Comparison of ENCODE assay signal across 20 cellular contexts in genomic region chr3:138196023-138196422, GRCh38. TPM values are rescaled to one million over a fixed set of nuclear protein-coding genes. Genes with fewer than 3 reads are reported as not detected.
A peak's percentile ranks its signal among the peaks of the same experiment; 100 is the strongest.
DNase-seq lines count a peak whose midpoint lies in the region; ATAC-seq, FAIRE-seq and TF ChIP-seq lines count a peak whose summit lies in the region.
"Had no signal": no experiment of that assay in that cellular context is flagged by ENCODE, and none has a peak within 500 bp of the region (broad histone marks: within the 10 kb centered on the region; RNA-seq: fewer than 3 reads in every experiment).

No MANE protein-coding gene starts in this region.

- H3K4me3 ChIP-seq in PC-3 (ENCODE audit: low read length), result no peak overlapping the region
- H3K4me3 ChIP-seq: BLaER1 had no signal

- no peaks in the 10 kb centered on the region for H3K36me3 ChIP-seq in PC-3 (ENCODE audit: low read depth, low read length)

- H2AFZ ChIP-seq in PC-3 (ENCODE audit: low read length), result no peak overlapping the region

- CTCF ChIA-PET in PC-3 (lab: Charles Lee), result no interaction called here

- no TSS peak for BruUV-seq in PC-3 (replicated peaks; lab: Mats Ljungman, UMichigan)

- POLR2A ChIA-PET in PC-3 (lab: Charles Lee; ENCODE audit: unreplicated experiment), result no interaction called here

- H3K9me3 ChIP-seq in PC-3 (ENCODE audit: low read length), result no peaks in the 10 kb centered on the region
- H3K9me3 ChIP-seq: BLaER1 had no signal

- H3K9me2 ChIP-seq in PC-3 (replicated peaks; ENCODE audit: low read length), result no peaks in the 10 kb centered on the region

- H3K9ac ChIP-seq in PC-3 (ENCODE audit: low read length), result no peak overlapping the region
- H3K9ac ChIP-seq: BLaER1, KMS-11 had no signal

- DNase-seq in PC-3, result peak; percentile 40
- no peak for DNase-seq in epithelial cell of prostate (ENCODE audit: low read depth, low spot score)
- DNase-seq in urothelium cell line (ENCODE audit: low spot score), result no peak
- DNase-seq in activated CD8-positive, alpha-beta memory T cell treated with anti-CD3 and anti-CD28 coated beads for 24 hours, result no peak
- DNase-seq: CD4-positive, alpha-beta T cell; GDM1; GOT3; IMR-90; MV-4-11; NCI-H1105 treated with DMSO at 0.1 percent for 48 hours; NCI-H2081; SHP77 treated with DMSO at 0.1 percent for 48 hours had no signal

- no peak overlapping the region for H3K4me2 ChIP-seq in PC-3 (ENCODE audit: low read length)
- H3K4me2 ChIP-seq: BLaER1, KMS-11 had no signal

- intact Hi-C loops in PC-3 (cut with micrococcal nuclease), result no loop called here

- H3K27me3 ChIP-seq in PC-3 (ENCODE audit: low read length), result no peaks in the 10 kb centered on the region
- H3K27me3 ChIP-seq: BLaER1 had no signal

- no peak for TF ChIP-seq CTCF in PC-3 (conservative IDR thresholded peaks at IDR 0.05; ENCODE audit: low read depth, low read length)

- ATAC-seq in PC-3, result no peak
- no peak for ATAC-seq in GM21737 (IDR thresholded peaks at IDR 0.05; ENCODE audit: unreplicated experiment)
- ATAC-seq: HCT116 had no signal

- peaks cover 89% of the 10 kb centered on the region for H3K79me2 ChIP-seq in PC-3 (ENCODE audit: low read length)

- H3K4me1 ChIP-seq in PC-3 (ENCODE audit: insufficient read depth, low read length), result no peaks in the 10 kb centered on the region; the same call in 1 of the 2 replicates

- FAIRE-seq in urothelium cell line (lab: Jason Lieb, UNC), result no peak
- FAIRE-seq: GM18507, HTR-8/SVneo had no signal

- H3F3A ChIP-seq in PC-3 (ENCODE audit: low read length, unreplicated experiment), result no peaks in the 10 kb centered on the region

- peaks cover 26% of the 10 kb centered on the region; the same call in 1 of the 2 replicates for H4K20me1 ChIP-seq in PC-3 (ENCODE audit: low read length)

- no peak overlapping the region for H3K27ac ChIP-seq in PC-3 (ENCODE audit: low read length)
- peak overlapping the region; percentile 46 for H3K27ac ChIP-seq in angular gyrus (ENCODE audit: low read depth, low read length)
- H3K27ac ChIP-seq in epithelial cell of prostate, result peak overlapping the region; percentile 42
- H3K27ac ChIP-seq in temporal lobe (ENCODE audit: low read depth, low read length), result peak overlapping the region; percentile 28
- H3K27ac ChIP-seq: BLaER1, KMS-11 had no signal

RNA-seq across cellular contexts. Expression of gene ARMC8, which starts 8.9 kb away (rescaled TPM):
- total RNA-seq in PC-3 (2014; rRNA removed) (15.0 and 21.1 TPM in 2 replicates), temporal lobe (53.6 TPM)

RNA-seq across cellular contexts. Expression of gene DBR1, which starts 21.3 kb away (rescaled TPM):
- total RNA-seq in PC-3 (2014; rRNA removed) (10.0 and 14.0 TPM in 2 replicates), temporal lobe (22.6 TPM)
